In the genomic region with DNA sequence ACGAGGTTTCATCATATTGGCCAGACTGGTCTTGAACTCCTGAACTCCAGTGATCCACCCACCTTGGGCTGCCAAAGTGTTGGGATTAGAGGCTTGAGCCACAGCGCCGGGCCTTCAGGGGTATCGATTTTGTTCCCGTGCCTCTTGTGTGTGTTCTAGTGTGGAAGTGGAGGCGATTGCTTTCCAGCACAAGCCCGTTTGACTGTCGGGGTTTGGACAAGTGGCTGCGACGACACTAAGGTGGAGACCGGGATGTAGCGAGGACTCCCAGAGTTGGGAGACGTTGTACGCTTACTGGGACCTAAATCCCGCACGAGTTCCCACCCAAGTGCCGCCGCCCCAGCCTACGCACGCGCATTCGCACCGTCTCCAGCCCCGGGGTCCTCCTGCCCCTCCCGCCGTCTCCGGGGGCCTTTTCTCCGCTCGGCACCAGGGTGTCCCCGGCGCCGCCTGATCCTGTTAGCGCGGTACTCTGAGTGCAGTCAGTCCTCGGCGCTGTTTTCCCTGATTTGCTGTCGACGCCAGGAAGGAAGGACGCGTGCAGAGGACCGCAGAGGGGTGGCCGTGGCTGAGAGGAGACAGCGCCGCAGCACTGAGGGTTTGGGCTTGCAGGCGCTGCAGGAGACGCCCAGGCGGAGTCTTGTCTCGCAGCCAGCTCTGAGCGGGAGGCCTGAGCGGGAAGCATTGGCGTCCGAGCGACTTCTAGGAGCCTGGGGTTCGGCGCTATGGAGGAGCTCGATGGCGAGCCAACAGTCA, we compare ENCODE assay signal across 1 cellular context.
A peak's percentile ranks its signal among the peaks of the same experiment; 100 is the strongest.
TF ChIP-seq lines count a peak whose summit lies in the region.

Gene NUP85, plus strand, starts transcription at position 643 of the 756 bp plus-strand sequence. Its CDS starts 83 bp downstream, at position 726.

TF ChIP-seq in HepG2, 621 proteins besides CTCF, POLR2A, EP300 and RAD21 (continued from another document and continues in another):
- no peak; the same call in none of the 2 replicates for TF ChIP-seq KIAA2018 (CRISPR knock-in tag; IDR thresholded peaks at IDR 0.05; ENCODE audit: borderline replicate concordance)
- peak; percentile 86; the same call in 1 of the 2 replicates for TF ChIP-seq ZNF547 (CRISPR knock-in tag; IDR thresholded peaks at IDR 0.05)
- no peak; the same call in 1 of the 2 replicates for TF ChIP-seq NFE2L1 (CRISPR knock-in tag; IDR thresholded peaks at IDR 0.05; ENCODE audit: borderline replicate concordance)
- TF ChIP-seq ZNF772 (CRISPR knock-in tag; IDR thresholded peaks at IDR 0.05) = peak; percentile 98
- peak; percentile 82 for TF ChIP-seq POGZ (CRISPR knock-in tag; IDR thresholded peaks at IDR 0.05)
- peak; percentile 27; the same call in 1 of the 2 replicates for TF ChIP-seq SP140L (CRISPR knock-in tag; IDR thresholded peaks at IDR 0.05; ENCODE audit: borderline replicate concordance)
- no peak for TF ChIP-seq NCOA5 (CRISPR knock-in tag; IDR thresholded peaks at IDR 0.05)
- peak; percentile 50; the same call in 1 of the 2 replicates for TF ChIP-seq ZNF383 (CRISPR knock-in tag; IDR thresholded peaks at IDR 0.05; ENCODE audit: borderline replicate concordance)
- no peak; the same call in 1 of the 2 replicates for TF ChIP-seq MIER3 (CRISPR knock-in tag; IDR thresholded peaks at IDR 0.05; ENCODE audit: borderline replicate concordance)
- TF ChIP-seq ZNF430 (CRISPR knock-in tag; IDR thresholded peaks at IDR 0.05) = peak; percentile 68; the same call in 1 of the 2 replicates
- peak; percentile 42; the same call in 1 of the 2 replicates for TF ChIP-seq NR1H2 (CRISPR knock-in tag; IDR thresholded peaks at IDR 0.05; ENCODE audit: borderline replicate concordance, low read depth)
- no peak; the same call in none of the 2 replicates for TF ChIP-seq ZNF274 (CRISPR knock-in tag; IDR thresholded peaks at IDR 0.05)
- TF ChIP-seq, protein P1, sequence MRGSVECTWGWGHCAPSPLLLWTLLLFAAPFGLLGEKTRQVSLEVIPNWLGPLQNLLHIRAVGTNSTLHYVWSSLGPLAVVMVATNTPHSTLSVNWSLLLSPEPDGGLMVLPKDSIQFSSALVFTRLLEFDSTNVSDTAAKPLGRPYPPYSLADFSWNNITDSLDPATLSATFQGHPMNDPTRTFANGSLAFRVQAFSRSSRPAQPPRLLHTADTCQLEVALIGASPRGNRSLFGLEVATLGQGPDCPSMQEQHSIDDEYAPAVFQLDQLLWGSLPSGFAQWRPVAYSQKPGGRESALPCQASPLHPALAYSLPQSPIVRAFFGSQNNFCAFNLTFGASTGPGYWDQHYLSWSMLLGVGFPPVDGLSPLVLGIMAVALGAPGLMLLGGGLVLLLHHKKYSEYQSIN (CRISPR knock-in tag; IDR thresholded peaks at IDR 0.05; ENCODE audit: borderline replicate concordance) = no peak
- no peak for TF ChIP-seq TEAD2 (CRISPR knock-in tag; IDR thresholded peaks at IDR 0.05)
- peak; percentile 93; the same call in 1 of the 2 replicates for TF ChIP-seq ZNF747 (CRISPR knock-in tag; IDR thresholded peaks at IDR 0.05; ENCODE audit: borderline replicate concordance)
- peak; percentile 76; the same call in 1 of the 2 replicates for TF ChIP-seq MEIS1 (CRISPR knock-in tag; IDR thresholded peaks at IDR 0.05; ENCODE audit: borderline replicate concordance)
- peak; percentile 61; the same call in 1 of the 2 replicates for TF ChIP-seq CHD2 (IDR thresholded peaks at IDR 0.05; ENCODE audit: low read depth, low read length)
- TF ChIP-seq FOXO4 (CRISPR knock-in tag; conservative IDR thresholded peaks at IDR 0.05) = no peak
- peak; percentile 79 for TF ChIP-seq ZSCAN25 (CRISPR knock-in tag; IDR thresholded peaks at IDR 0.05)
- peak; percentile 67; the same call in 1 of the 2 replicates for TF ChIP-seq ZFP36L2 (CRISPR knock-in tag; IDR thresholded peaks at IDR 0.05)
- TF ChIP-seq, protein P2, sequence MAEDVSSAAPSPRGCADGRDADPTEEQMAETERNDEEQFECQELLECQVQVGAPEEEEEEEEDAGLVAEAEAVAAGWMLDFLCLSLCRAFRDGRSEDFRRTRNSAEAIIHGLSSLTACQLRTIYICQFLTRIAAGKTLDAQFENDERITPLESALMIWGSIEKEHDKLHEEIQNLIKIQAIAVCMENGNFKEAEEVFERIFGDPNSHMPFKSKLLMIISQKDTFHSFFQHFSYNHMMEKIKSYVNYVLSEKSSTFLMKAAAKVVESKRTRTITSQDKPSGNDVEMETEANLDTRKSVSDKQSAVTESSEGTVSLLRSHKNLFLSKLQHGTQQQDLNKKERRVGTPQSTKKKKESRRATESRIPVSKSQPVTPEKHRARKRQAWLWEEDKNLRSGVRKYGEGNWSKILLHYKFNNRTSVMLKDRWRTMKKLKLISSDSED (CRISPR knock-in tag; IDR thresholded peaks at IDR 0.05) = no peak
- TF ChIP-seq, protein P3, sequence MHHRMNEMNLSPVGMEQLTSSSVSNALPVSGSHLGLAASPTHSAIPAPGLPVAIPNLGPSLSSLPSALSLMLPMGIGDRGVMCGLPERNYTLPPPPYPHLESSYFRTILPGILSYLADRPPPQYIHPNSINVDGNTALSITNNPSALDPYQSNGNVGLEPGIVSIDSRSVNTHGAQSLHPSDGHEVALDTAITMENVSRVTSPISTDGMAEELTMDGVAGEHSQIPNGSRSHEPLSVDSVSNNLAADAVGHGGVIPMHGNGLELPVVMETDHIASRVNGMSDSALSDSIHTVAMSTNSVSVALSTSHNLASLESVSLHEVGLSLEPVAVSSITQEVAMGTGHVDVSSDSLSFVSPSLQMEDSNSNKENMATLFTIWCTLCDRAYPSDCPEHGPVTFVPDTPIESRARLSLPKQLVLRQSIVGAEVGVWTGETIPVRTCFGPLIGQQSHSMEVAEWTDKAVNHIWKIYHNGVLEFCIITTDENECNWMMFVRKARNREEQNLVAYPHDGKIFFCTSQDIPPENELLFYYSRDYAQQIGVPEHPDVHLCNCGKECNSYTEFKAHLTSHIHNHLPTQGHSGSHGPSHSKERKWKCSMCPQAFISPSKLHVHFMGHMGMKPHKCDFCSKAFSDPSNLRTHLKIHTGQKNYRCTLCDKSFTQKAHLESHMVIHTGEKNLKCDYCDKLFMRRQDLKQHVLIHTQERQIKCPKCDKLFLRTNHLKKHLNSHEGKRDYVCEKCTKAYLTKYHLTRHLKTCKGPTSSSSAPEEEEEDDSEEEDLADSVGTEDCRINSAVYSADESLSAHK (CRISPR knock-in tag; IDR thresholded peaks at IDR 0.05; ENCODE audit: borderline replicate concordance) = peak; percentile 80; the same call in 1 of the 2 replicates
- no peak for TF ChIP-seq MAFK (conservative IDR thresholded peaks at IDR 0.05 in 1 of 2, IDR thresholded peaks at IDR 0.05 in 1 of 2; ENCODE audit: low read length in 2 of 2)
- TF ChIP-seq ZNF251 (CRISPR knock-in tag; IDR thresholded peaks at IDR 0.05) = peak; percentile 87; the same call in 1 of the 2 replicates
- peak; percentile 96 for TF ChIP-seq POLR2G (IDR thresholded peaks at IDR 0.05; ENCODE audit: low read depth, low read length)
- peak; percentile 79 for TF ChIP-seq CBFB (CRISPR knock-in tag; IDR thresholded peaks at IDR 0.05)
- no peak for TF ChIP-seq PBX3 (CRISPR knock-in tag; IDR thresholded peaks at IDR 0.05; ENCODE audit: borderline replicate concordance)
- TF ChIP-seq ZNF691 (CRISPR knock-in tag; IDR thresholded peaks at IDR 0.05; ENCODE audit: borderline replicate concordance, low read depth) = peak; percentile 90
- TF ChIP-seq ZNF672 (CRISPR knock-in tag; IDR thresholded peaks at IDR 0.05) = no peak
- TF ChIP-seq ZNF510 (CRISPR knock-in tag; IDR thresholded peaks at IDR 0.05; ENCODE audit: low read depth) = peak; percentile 75
